Comparison of ENCODE assay signal across 23 cellular contexts in the genomic region with DNA sequence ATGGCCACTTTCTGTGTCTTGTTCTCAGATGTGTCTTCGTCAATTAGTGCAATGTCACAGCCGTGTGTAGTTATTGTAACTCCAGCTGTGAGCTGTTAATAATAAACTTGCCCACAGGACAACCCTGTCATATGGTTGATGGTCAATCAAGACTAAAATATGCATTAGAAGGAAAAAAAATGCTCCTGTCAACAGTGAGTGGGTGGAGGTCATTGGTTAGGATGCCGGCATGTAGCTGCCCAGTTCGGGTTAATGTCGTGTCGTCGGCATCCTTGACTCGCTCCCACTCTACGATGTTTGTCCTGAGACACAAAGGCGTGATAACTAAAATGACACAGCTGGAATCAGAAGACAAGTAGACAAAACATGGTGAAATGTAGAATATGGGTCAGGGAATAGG.
DNase-seq lines count a peak whose midpoint lies in the region; FAIRE-seq and TF ChIP-seq lines count a peak whose summit lies in the region.
"Had no signal": no experiment of that assay in that cellular context is flagged by ENCODE, and none has a peak within 500 bp of the region (broad histone marks: within the 10 kb centered on the region; RNA-seq: fewer than 3 reads in every experiment).

No MANE protein-coding gene starts in this region.

- H3K4me1 ChIP-seq in esophagus squamous epithelium: peaks cover 0 to 38% (median 7%) of the 10 kb centered on the region in 3 donors
- no peaks in the 10 kb centered on the region for H3K4me1 ChIP-seq in mucosa of stomach (ENCODE audit: control insufficient read depth, insufficient read depth, low read length)
- H3K4me1 ChIP-seq in stomach: peaks cover 5 to 42% (median 15%) of the 10 kb centered on the region in 4 donors
- H3K4me1 ChIP-seq: Peyer's patch had no signal

- TF ChIP-seq EP300 in stomach (IDR thresholded peaks at IDR 0.05): no peak

- no peak for TF ChIP-seq CTCF in esophagus squamous epithelium (IDR thresholded peaks at IDR 0.05)
- TF ChIP-seq CTCF in stomach (IDR thresholded peaks at IDR 0.05): no peak
- TF ChIP-seq CTCF in D721Med (IDR thresholded peaks at IDR 0.05; ENCODE audit: insufficient read depth, missing control alignments): no peak

- H3K9me3 ChIP-seq in esophagus squamous epithelium (no peaks in the 10 kb centered on the region), mucosa of stomach (ENCODE audit: control insufficient read depth, low read length) (no peaks in the 10 kb centered on the region), stomach (no peaks in the 10 kb centered on the region)
- H3K9me3 ChIP-seq: Peyer's patch had no signal

- H3K9ac ChIP-seq in mucosa of stomach (ENCODE audit: low read length): peak overlapping the region; percentile 37

- H3K27me3 ChIP-seq in esophagus squamous epithelium (no peaks in the 10 kb centered on the region), mucosa of stomach (ENCODE audit: control insufficient read depth, insufficient read depth, low read length) (peaks cover 3% of the 10 kb centered on the region), stomach (no peaks in the 10 kb centered on the region)
- H3K27me3 ChIP-seq: Peyer's patch had no signal

- H3K4me3 ChIP-seq in esophagus squamous epithelium: no peak overlapping the region
- no peak overlapping the region for H3K4me3 ChIP-seq in mucosa of stomach (ENCODE audit: low read length)
- no peak overlapping the region for H3K4me3 ChIP-seq in stomach
- H3K4me3 ChIP-seq: Peyer's patch, SK-N-MC had no signal

- intact Hi-C loops in esophagus squamous epithelium (cut with DNase I): no loop called here
- intact Hi-C loops in stomach (cut with DNase I; ENCODE audit: low total_unique reads): no loop called here

- H3K27ac ChIP-seq in esophagus squamous epithelium (peak overlapping the region; percentile 3 to 83 (median 75)), stomach (peak overlapping the region in 4 of 5 donors; percentile 59 to 76 (median 72))
- H3K27ac ChIP-seq: SK-N-MC had no signal

- no peaks in the 10 kb centered on the region for H3K36me3 ChIP-seq in esophagus squamous epithelium
- H3K36me3 ChIP-seq in mucosa of stomach (ENCODE audit: control insufficient read depth, insufficient read depth, low read length): no peaks in the 10 kb centered on the region
- H3K36me3 ChIP-seq in stomach: no peaks in the 10 kb centered on the region
- H3K36me3 ChIP-seq: Peyer's patch had no signal

- TF ChIP-seq POLR2A in esophagus squamous epithelium (IDR thresholded peaks at IDR 0.05) (no peak), stomach (IDR thresholded peaks at IDR 0.05) (no peak)

- WGBS in esophagus squamous epithelium, 2 donors: 61% methylated on average over 9 to 10 of the region's 10 CpGs
- 30 to 46% (median 44%) methylated on average over 10 of the region's 10 CpGs for WGBS in stomach, 5 donors

- DNase-seq in esophagus squamous epithelium (lab: John Stamatoyannopoulos, UW) (no peak), stomach (no peak), AG20443 (ENCODE audit: low spot score) (no peak), DMS 273 treated with DMSO at 0.1 percent for 48 hours (lab: John Stamatoyannopoulos, UW) (no peak), D721Med (ENCODE audit: insufficient read length, low spot score) (no peak)
- no peak for DNase-seq in stimulated activated naive CD4-positive, alpha-beta T cell treated with Interleukin-2 at 50 U/mL for 16 hours (lab: John Stamatoyannopoulos, UW)
- DNase-seq: activated CD4-positive, CD25-positive, alpha-beta regulatory T cell; activated CD8-positive, alpha-beta T cell treated with anti-CD3 and anti-CD28 coated beads, Interleukin-2, amount 10 ng/mL, durations not matched to agents 7 days and 5 days; activated naive CD4-positive, alpha-beta T cell; activated T-cell treated with anti-CD3 and anti-CD28 coated beads, Interleukin-2, amount 50 U/mL, for 1 hour; endodermal cell; GF-D8; hippocampal formation; Kasumi-1; NCI-H1092 treated with DMSO at 0.1 percent for 48 hours; NCI-H2029 treated with DMSO at 0.1 percent for 48 hours; NCI-H446 treated with DMSO at 0.1 percent for 48 hours; NK-92 treated with Interleukin-12 subunit alpha and Interleukin-12 subunit beta, amount 100 ng/mL, for 24 hours; Peyer's patch; stimulated activated naive CD8-positive, alpha-beta T cell treated with anti-CD3 and anti-CD28 coated beads, Interleukin-15, amount 100 ng/mL, for 72 hours had no signal

- peak; percentile 98 for FAIRE-seq in TTC549 (lab: Jason Lieb, UNC)
- no peak for FAIRE-seq in D721Med (lab: Jason Lieb, UNC)
